22 cellular contexts compared by ENCODE assay signal in the genomic region with DNA sequence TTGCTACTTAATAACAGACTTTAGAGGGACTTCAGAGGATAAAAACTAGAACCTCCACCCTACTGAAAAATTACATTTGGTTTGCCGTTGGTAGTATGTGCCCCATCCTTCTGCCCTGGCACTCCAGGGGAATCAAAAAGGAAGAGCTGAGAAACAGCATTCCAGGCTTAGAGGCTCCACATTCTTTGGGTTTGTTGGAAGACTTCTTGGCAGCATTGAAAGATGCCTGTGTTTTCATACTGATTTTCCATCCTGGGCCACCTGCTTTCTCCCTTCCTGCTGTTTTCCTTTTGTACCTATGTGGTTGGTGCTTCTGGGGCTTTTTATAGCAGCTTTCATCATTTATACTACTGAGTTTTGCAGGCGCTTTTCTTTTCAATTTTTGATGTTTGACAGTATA.
DNase-seq lines count a peak whose midpoint lies in the region; ATAC-seq and TF ChIP-seq lines count a peak whose summit lies in the region.
"Had no signal": no experiment of that assay in that cellular context is flagged by ENCODE, and none has a peak within 500 bp of the region (broad histone marks: within the 10 kb centered on the region; RNA-seq: fewer than 3 reads in every experiment).

No MANE protein-coding gene starts in this region.

- H3K4me1 Mint-ChIP-seq in chondrocyte (ENCODE audit: low read depth) (peaks cover 38% of the 10 kb centered on the region), mesothelial cell of epicardium (peaks cover 60% of the 10 kb centered on the region)
- H3K4me1 Mint-ChIP-seq: stimulated activated effector memory CD8-positive, alpha-beta T cell treated with anti-CD3 and anti-CD28 coated beads, Interleukin-12 subunit alpha, Interleukin-12 subunit beta, amount 100 ng/mL, for 72 hours had no signal

- no peak overlapping the region for H3K4me3 Mint-ChIP-seq in chondrocyte (ENCODE audit: unreplicated experiment)
- no peak overlapping the region for H3K4me3 Mint-ChIP-seq in mesothelial cell of epicardium
- H3K4me3 Mint-ChIP-seq: CD4-positive, alpha-beta T cell; nephron; stimulated activated effector memory CD8-positive, alpha-beta T cell treated with anti-CD3 and anti-CD28 coated beads, Interleukin-12 subunit alpha, Interleukin-12 subunit beta, amount 100 ng/mL, for 72 hours had no signal

- H3K4me3 ChIP-seq in esophagus squamous epithelium: no peak overlapping the region

- WGBS in esophagus squamous epithelium, 2 donors: 33 to 58% methylated on average over 2 of the region's 2 CpGs

- intact Hi-C loops in cardiac septum (cut with DNase I): no loop called here
- intact Hi-C loops in esophagus squamous epithelium (cut with DNase I): no loop called here

- no peaks in the 10 kb centered on the region for H3K9me3 ChIP-seq in esophagus squamous epithelium

- DNase-seq in ELF-1 (ENCODE audit: low read depth, low spot score) (peak; percentile 31), NCI-H226 (peak; percentile 31), chondrocyte (ENCODE audit: low spot score) (no peak), mesothelial cell of epicardium (ENCODE audit: low spot score in 2 of 2, unreplicated experiment in 2 of 2) (no peak), cardiac septum (ENCODE audit: low spot score) (no peak), esophagus squamous epithelium (lab: John Stamatoyannopoulos, UW) (no peak)
- DNase-seq: activated CD4-positive, alpha-beta T cell treated with anti-CD3 and anti-CD28 coated beads for 48 hours; activated CD8-positive, alpha-beta memory T cell treated with anti-CD3 and anti-CD28 coated beads, Interleukin-2, amount 50 U/mL, for 4 hours; activated effector memory CD4-positive, alpha-beta T cell treated with Interleukin-2 at 50 U/mL for 16 hours; CD4-positive, alpha-beta T cell; foreskin melanocyte; IMR-90; left colon; midbrain; NCI-H1417 treated with DMSO at 0.1 percent for 48 hours; OCI-M1; Right ventricle myocardium superior; T-helper 1 cell had no signal

- TF ChIP-seq CTCF in chondrocyte (IDR thresholded peaks at IDR 0.05) (no peak), mesothelial cell of epicardium (IDR thresholded peaks at IDR 0.05; ENCODE audit: unreplicated experiment) (no peak), esophagus squamous epithelium (IDR thresholded peaks at IDR 0.05) (no peak)

- H3K27ac ChIP-seq in esophagus squamous epithelium: no peak overlapping the region
- H3K27ac ChIP-seq: epithelial cell of prostate had no signal

- H3K36me3 Mint-ChIP-seq in chondrocyte (ENCODE audit: low read depth) (no peaks in the 10 kb centered on the region), mesothelial cell of epicardium (no peaks in the 10 kb centered on the region)
- H3K36me3 Mint-ChIP-seq: stimulated activated effector memory CD8-positive, alpha-beta T cell treated with anti-CD3 and anti-CD28 coated beads, Interleukin-12 subunit alpha, Interleukin-12 subunit beta, amount 100 ng/mL, for 72 hours had no signal

- H3K36me3 ChIP-seq in esophagus squamous epithelium: no peaks in the 10 kb centered on the region

- no peak for ATAC-seq in GM19452 (IDR thresholded peaks at IDR 0.05; ENCODE audit: unreplicated experiment)
- ATAC-seq: left colon; stimulated activated effector memory CD8-positive, alpha-beta T cell treated with anti-CD3 and anti-CD28 coated beads, Interleukin-12 subunit alpha, Interleukin-12 subunit beta, amount 100 ng/mL, for 72 hours had no signal

- H3K9me3 Mint-ChIP-seq in chondrocyte (ENCODE audit: low read depth): no peaks in the 10 kb centered on the region
- H3K9me3 Mint-ChIP-seq in mesothelial cell of epicardium: no peaks in the 10 kb centered on the region
- H3K9me3 Mint-ChIP-seq: CD4-positive, alpha-beta T cell; nephron; stimulated activated effector memory CD8-positive, alpha-beta T cell treated with anti-CD3 and anti-CD28 coated beads, Interleukin-12 subunit alpha, Interleukin-12 subunit beta, amount 100 ng/mL, for 72 hours had no signal

- H3K27me3 Mint-ChIP-seq in chondrocyte (ENCODE audit: low read depth) (no peaks in the 10 kb centered on the region), mesothelial cell of epicardium (ENCODE audit: low read depth) (no peaks in the 10 kb centered on the region)
- H3K27me3 Mint-ChIP-seq: CD4-positive, alpha-beta T cell had no signal

- peak overlapping the region; percentile 53 for H3K27ac Mint-ChIP-seq in chondrocyte (ENCODE audit: unreplicated experiment)
- H3K27ac Mint-ChIP-seq in mesothelial cell of epicardium: peak overlapping the region; percentile 23
- H3K27ac Mint-ChIP-seq: CD4-positive, alpha-beta T cell; stimulated activated effector memory CD8-positive, alpha-beta T cell treated with anti-CD3 and anti-CD28 coated beads, Interleukin-12 subunit alpha, Interleukin-12 subunit beta, amount 100 ng/mL, for 72 hours had no signal

- H3K4me1 ChIP-seq in esophagus squamous epithelium: peaks cover 4 to 37% (median 11%) of the 10 kb centered on the region in 3 donors

- H3K27me3 ChIP-seq in esophagus squamous epithelium: no peaks in the 10 kb centered on the region

- TF ChIP-seq POLR2A in esophagus squamous epithelium (IDR thresholded peaks at IDR 0.05): no peak

Comparison
In these comparisons a context has a peak if more than half of its experiments do, and no peak if none do; other contexts are left out.
1. DNase-seq: peak in ELF-1 (single experiment) and NCI-H226 (single experiment); none in chondrocyte (single experiment), mesothelial cell of epicardium (0 of 2), cardiac septum (single experiment) and esophagus squamous epithelium (single experiment).